Comparison of ENCODE assay signal across 1 cellular context in genomic region chr12:12639995-12640394, GRCh38. TPM values are rescaled to one million over a fixed set of nuclear protein-coding genes. Genes with fewer than 3 reads are reported as not detected.
"Had no signal": no experiment of that assay in that cellular context is flagged by ENCODE, and none has a peak within 500 bp of the region (broad histone marks: within the 10 kb centered on the region; RNA-seq: fewer than 3 reads in every experiment).

No MANE protein-coding gene starts in this region.

RNA-seq across cellular contexts. Expression of gene GPR19, which starts 56.0 kb away (rescaled TPM):
- total RNA-seq: GM23248 had no signal
